In the genomic region with DNA sequence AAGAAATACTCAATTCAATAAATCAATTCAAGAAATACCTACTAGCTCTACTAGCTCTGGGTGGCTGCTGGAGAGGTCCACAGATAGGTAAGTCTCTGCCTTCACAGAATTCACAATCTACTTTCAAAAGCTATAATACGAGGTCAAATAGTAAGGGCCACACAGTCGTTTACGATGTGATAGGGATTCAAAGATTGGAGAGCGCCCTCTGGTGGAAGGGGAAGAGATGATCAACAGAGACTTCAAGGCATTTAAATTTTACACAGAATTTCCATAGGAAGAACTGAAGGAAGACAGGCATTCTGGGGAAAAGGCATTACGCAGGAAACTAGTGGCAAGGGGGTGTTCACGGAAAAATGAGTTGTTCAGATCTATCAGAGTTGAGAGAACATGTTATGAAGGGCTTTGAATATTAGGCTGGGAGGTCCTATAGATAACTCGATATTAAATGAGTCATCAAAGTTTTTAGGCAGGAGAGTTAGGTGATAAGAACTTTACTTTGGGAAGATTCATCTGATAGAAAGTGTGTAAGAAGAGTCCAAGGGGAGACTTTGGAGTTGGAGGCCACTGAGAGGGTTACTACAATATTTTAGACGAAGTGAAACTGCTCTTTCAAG, we compare ENCODE assay signal across 9 cellular contexts.
DNase-seq lines count a peak whose midpoint lies in the region; ATAC-seq, FAIRE-seq and TF ChIP-seq lines count a peak whose summit lies in the region.
"Had no signal": no experiment of that assay in that cellular context is flagged by ENCODE, and none has a peak within 500 bp of the region (broad histone marks: within the 10 kb centered on the region; RNA-seq: fewer than 3 reads in every experiment).

No MANE protein-coding gene starts in this region.

- DNase-seq in A172 (ENCODE audit: low spot score) (peak; percentile 60), GM12892 (ENCODE audit: insufficient read length) (peak; percentile 5), NCI-H2227 (lab: John Stamatoyannopoulos, UW; ENCODE audit: unreplicated experiment) (peak; percentile 57), activated B cell treated with CpG ODN at 0.5 μM for 24 hours (peak; percentile 17)
- peak; percentile 10 to 20 for DNase-seq in central memory CD8-positive, alpha-beta T cell (ENCODE audit: low spot score in 2 of 2)
- peak; percentile 5 to 26 for DNase-seq in stimulated activated CD8-positive, alpha-beta memory T cell treated with anti-CD3 and anti-CD28 coated beads, Interleukin-15, amount 100 ng/mL, for 48 hours (ENCODE audit: low read depth in 2 of 2)

- H3K9me3 ChIP-seq in liver (ENCODE audit: control insufficient read depth in 4 of 4, low read length in 3 of 4): no peaks in the 10 kb centered on the region
- H3K9me3 ChIP-seq: ovary had no signal

- peaks cover 1% of the 10 kb centered on the region for H3K4me1 Mint-ChIP-seq in activated B cell treated with CpG ODN at 0.5 μM for 24 hours
- peaks cover 6% of the 10 kb centered on the region for H3K4me1 Mint-ChIP-seq in central memory CD8-positive, alpha-beta T cell

- peaks cover 4% of the 10 kb centered on the region for H3K27me3 Mint-ChIP-seq in activated B cell treated with CpG ODN at 0.5 μM for 24 hours
- peaks cover 32% of the 10 kb centered on the region for H3K27me3 Mint-ChIP-seq in central memory CD8-positive, alpha-beta T cell

- intact Hi-C loops in activated B cell treated with CpG ODN at 0.5 μM for 24 hours (cut with micrococcal nuclease): loop anchor here (1.0 to 10.0 kb wide), 3 partner anchors 162 to 438 kb away; no protein-coding TSS in a partner anchor

- no peaks in the 10 kb centered on the region for H3K36me3 ChIP-seq in liver (ENCODE audit: control insufficient read depth in 4 of 4, insufficient read depth in 3 of 4, low read depth in 1 of 4, low read length in 3 of 4)
- H3K36me3 ChIP-seq: ovary had no signal

- no peak overlapping the region for H3K27ac Mint-ChIP-seq in activated B cell treated with CpG ODN at 0.5 μM for 24 hours
- no peak overlapping the region for H3K27ac Mint-ChIP-seq in central memory CD8-positive, alpha-beta T cell (ENCODE audit: low read depth)

- no peaks in the 10 kb centered on the region for H3K36me3 Mint-ChIP-seq in activated B cell treated with CpG ODN at 0.5 μM for 24 hours (ENCODE audit: low read depth)
- no peaks in the 10 kb centered on the region for H3K36me3 Mint-ChIP-seq in central memory CD8-positive, alpha-beta T cell (ENCODE audit: insufficient read depth)

- POLR2A ChIA-PET in activated B cell treated with CpG ODN at 0.5 μM for 24 hours (lab: Charles Lee): interaction anchor here (1.0 kb wide), 1 partner anchor 162 kb away, joined by 5 read pairs; no protein-coding TSS in a partner anchor

- H3K4me3 Mint-ChIP-seq in activated B cell treated with CpG ODN at 0.5 μM for 24 hours: no peak overlapping the region
- no peak overlapping the region for H3K4me3 Mint-ChIP-seq in central memory CD8-positive, alpha-beta T cell

- 23% methylated on average over 8 of the region's 8 CpGs for WGBS in liver

- CTCF ChIA-PET in activated B cell treated with CpG ODN at 0.5 μM for 24 hours (lab: Charles Lee): interaction anchor here (0.9 to 3.4 kb wide), 10 partner anchors 8 to 435 kb away, joined by 3 to 46 read pairs (median 4); no protein-coding TSS in a partner anchor

- H3K27ac ChIP-seq in liver (ENCODE audit: low read depth in 1 of 2, low read length in 2 of 2): no peak overlapping the region
- H3K27ac ChIP-seq: ovary had no signal

- peak; percentile 30 for TF ChIP-seq CTCF in activated B cell treated with CpG ODN at 0.5 μM for 24 hours (IDR thresholded peaks at IDR 0.05)
- TF ChIP-seq CTCF in liver (IDR thresholded peaks at IDR 0.05; ENCODE audit: low read depth, low read length, missing input control): peak; percentile 70

- no peak overlapping the region for H3K9ac ChIP-seq in liver (ENCODE audit: low read depth in 1 of 2, low read length in 2 of 2)

- no peaks in the 10 kb centered on the region for H3K4me1 ChIP-seq in liver (ENCODE audit: control insufficient read depth in 4 of 4, insufficient read depth in 4 of 4, low read length in 3 of 4)

- H3K9me3 Mint-ChIP-seq in activated B cell treated with CpG ODN at 0.5 μM for 24 hours: no peaks in the 10 kb centered on the region
- H3K9me3 Mint-ChIP-seq in central memory CD8-positive, alpha-beta T cell: no peaks in the 10 kb centered on the region

- H3K27me3 ChIP-seq in liver (ENCODE audit: control insufficient read depth in 4 of 4, insufficient read depth in 4 of 4, low read length in 3 of 4): no peaks in the 10 kb centered on the region
- H3K27me3 ChIP-seq: ovary had no signal

- TF ChIP-seq POLR2A in GM12892 (IDR thresholded peaks at IDR 0.05; ENCODE audit: low read depth, low read length): no peak

- ATAC-seq in activated B cell treated with CpG ODN at 0.5 μM for 24 hours (ENCODE audit: low read depth) (peak; percentile 52), GM21528 (IDR thresholded peaks at IDR 0.05; ENCODE audit: low FRiP score, unreplicated experiment) (no peak)
- no peak for ATAC-seq in central memory CD8-positive, alpha-beta T cell (replicated peaks; ENCODE audit: extremely low read depth, poor library complexity, severe bottlenecking)

- TF ChIP-seq RAD21 in liver (IDR thresholded peaks at IDR 0.05): peak; percentile 78 to 85

- FAIRE-seq in GM12892 (lab: Jason Lieb, UNC): peak; percentile 79

- no peak overlapping the region for H3K4me3 ChIP-seq in liver (ENCODE audit: low read depth in 1 of 3, low read length in 3 of 3)
- H3K4me3 ChIP-seq: ovary had no signal

TF ChIP-seq in liver, 16 proteins besides CTCF, POLR2A, EP300 and RAD21:
- TF ChIP-seq JUND (IDR thresholded peaks at IDR 0.05): no peak
- TF ChIP-seq HNF4A (conservative IDR thresholded peaks at IDR 0.05): no peak
- no peak for TF ChIP-seq SP1 (IDR thresholded peaks at IDR 0.05)
- TF ChIP-seq, protein P1, sequence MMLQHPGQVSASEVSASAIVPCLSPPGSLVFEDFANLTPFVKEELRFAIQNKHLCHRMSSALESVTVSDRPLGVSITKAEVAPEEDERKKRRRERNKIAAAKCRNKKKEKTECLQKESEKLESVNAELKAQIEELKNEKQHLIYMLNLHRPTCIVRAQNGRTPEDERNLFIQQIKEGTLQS (IDR thresholded peaks at IDR 0.05): no peak
- no peak for TF ChIP-seq HNF4G (IDR thresholded peaks at IDR 0.05)
- TF ChIP-seq FOXA2 (IDR thresholded peaks at IDR 0.05): no peak
- no peak for TF ChIP-seq NR2F2 (IDR thresholded peaks at IDR 0.05)
- no peak for TF ChIP-seq EGR1 (IDR thresholded peaks at IDR 0.05; ENCODE audit: low read depth in 2 of 2)
- TF ChIP-seq GABPA (IDR thresholded peaks at IDR 0.05 in 1 of 2, conservative IDR thresholded peaks at IDR 0.05 in 1 of 2): no peak
- TF ChIP-seq FOXA1 (IDR thresholded peaks at IDR 0.05): no peak
- no peak for TF ChIP-seq MAX (IDR thresholded peaks at IDR 0.05)
- no peak for TF ChIP-seq REST (IDR thresholded peaks at IDR 0.05)
- TF ChIP-seq ZBTB33 (IDR thresholded peaks at IDR 0.05): no peak
- TF ChIP-seq YY1 (IDR thresholded peaks at IDR 0.05): no peak

Comparison
In these comparisons a context has a peak if more than half of its experiments do, and no peak if none do; other contexts are left out.
1. DNase-seq: peak in every context shown above with its lines; median percentile 60 in A172; 57 in NCI-H2227; 17 in activated B cell treated with CpG ODN at 0.5 μM for 24 hours; 16 in stimulated activated CD8-positive, alpha-beta memory T cell treated with anti-CD3 and anti-CD28 coated beads, Interleukin-15, amount 100 ng/mL, for 48 hours; 15 in central memory CD8-positive, alpha-beta T cell; 5 in GM12892.